12 cellular contexts compared by ENCODE assay signal in the genomic region with DNA sequence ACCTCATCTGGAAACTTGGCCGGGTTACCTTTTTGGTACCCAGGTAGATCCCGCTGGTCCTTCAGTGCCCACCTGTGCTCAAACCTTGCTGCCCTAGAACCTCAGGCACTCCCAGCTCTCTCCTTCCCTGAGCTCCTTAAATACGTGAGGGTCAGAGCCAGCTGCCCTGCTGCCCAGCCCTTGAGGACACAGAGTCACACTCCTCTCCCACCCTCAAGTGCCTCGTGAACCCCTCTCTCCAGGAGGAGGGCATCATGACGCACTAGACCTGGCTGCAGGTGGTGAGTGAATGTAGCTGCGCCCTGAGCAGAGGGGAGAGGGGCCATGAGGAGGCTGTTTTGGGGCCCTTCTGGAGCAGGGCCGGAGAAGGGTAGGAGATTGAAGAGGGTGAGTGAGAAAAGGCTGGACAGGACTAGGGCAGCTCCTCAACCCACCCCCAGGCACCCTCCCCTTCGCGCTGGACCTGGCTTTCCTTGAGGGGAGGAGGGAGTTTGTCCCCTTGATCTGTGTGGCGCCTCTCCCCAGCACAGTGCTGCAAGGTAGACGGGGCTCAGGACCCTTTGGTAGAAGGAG. TPM values are rescaled to one million over a fixed set of nuclear protein-coding genes. Genes with fewer than 3 reads are reported as not detected.
DNase-seq lines count a peak whose midpoint lies in the region; ATAC-seq, FAIRE-seq and TF ChIP-seq lines count a peak whose summit lies in the region.
"Had no signal": no experiment of that assay in that cellular context is flagged by ENCODE, and none has a peak within 500 bp of the region (broad histone marks: within the 10 kb centered on the region; RNA-seq: fewer than 3 reads in every experiment).

No MANE protein-coding gene starts in this region.

- H3K4me3 Mint-ChIP-seq in naive B cell = peak overlapping the region in 7 of 8 donors; percentile 42 to 83 (median 58)

- H3K27me3 Mint-ChIP-seq in naive B cell = peaks cover 64 to 74% (median 71%) of the 10 kb centered on the region in 3 donors

- peak overlapping the region; percentile 68 for H3K4me3 ChIP-seq in HUES6 (ENCODE audit: low read depth, low read length)
- peak overlapping the region; percentile 70 to 78 for H3K4me3 ChIP-seq in duodenal mucosa (ENCODE audit: low read depth in 1 of 2, low read length in 2 of 2)
- peak overlapping the region in 1 of 2 donors; percentile 25 for H3K4me3 ChIP-seq in testis

- TF ChIP-seq CTCF in 22Rv1 (IDR thresholded peaks at IDR 0.05) (no peak), testis (IDR thresholded peaks at IDR 0.05) (no peak)

- H3K9ac ChIP-seq in HUES6 (ENCODE audit: low read length) = peak overlapping the region; percentile 75
- H3K9ac ChIP-seq in duodenal mucosa (ENCODE audit: low read depth in 1 of 2, low read length in 2 of 2) = peak overlapping the region; percentile 59 to 63
- H3K9ac ChIP-seq: SK-N-SH had no signal

- H3K9me3 ChIP-seq in HUES6 (ENCODE audit: control insufficient read depth, insufficient read depth, low read depth, low read length) (no peaks in the 10 kb centered on the region), duodenal mucosa (ENCODE audit: control insufficient read depth in 1 of 2, low read length in 2 of 2) (no peaks in the 10 kb centered on the region), testis (no peaks in the 10 kb centered on the region)
- H3K9me3 ChIP-seq: SK-N-SH had no signal

- intact Hi-C loops in testis (cut with DNase I; ENCODE audit: low total_unique reads) = no loop called here

- H3K4me1 Mint-ChIP-seq in naive B cell = peaks cover 0 to 8% (median 5%) of the 10 kb centered on the region in 3 donors

- H3K36me3 ChIP-seq in HUES6 (ENCODE audit: control insufficient read depth, insufficient read depth, low read length) = no peaks in the 10 kb centered on the region
- no peaks in the 10 kb centered on the region for H3K36me3 ChIP-seq in duodenal mucosa (ENCODE audit: control insufficient read depth in 1 of 2, insufficient read depth in 2 of 2, low read length in 2 of 2)
- H3K36me3 ChIP-seq in testis (ENCODE audit: low read depth, missing control alignments) = no peaks in the 10 kb centered on the region

- no peaks in the 10 kb centered on the region for H3K36me3 Mint-ChIP-seq in naive B cell

- 54 to 56% methylated on average over 11 of the region's 11 CpGs for WGBS in testis, 2 donors

- FAIRE-seq in H54 (lab: Jason Lieb, UNC) = no peak

- H3K4me1 ChIP-seq in HUES6 (ENCODE audit: control insufficient read depth, insufficient read depth, low read length) (peaks cover 18% of the 10 kb centered on the region), duodenal mucosa (ENCODE audit: control insufficient read depth in 1 of 2, insufficient read depth in 2 of 2, low read length in 2 of 2) (peaks cover 13 to 22% of the 10 kb centered on the region in 2 donors), testis (no peaks in the 10 kb centered on the region)

- TF ChIP-seq POLR2A in testis (IDR thresholded peaks at IDR 0.05) (no peak), H54 (IDR thresholded peaks at IDR 0.05; ENCODE audit: low read depth, low read length) (no peak)

- H3K27ac Mint-ChIP-seq in naive B cell = peak overlapping the region in 2 of 6 donors; percentile 6 to 40
- H3K27ac Mint-ChIP-seq: activated T-helper 2 cell treated with anti-CD3 and anti-CD28 coated beads, Interferon-gamma antibody, Interleukin-2, Interleukin-4, amounts not matched to agents 10 μg/mL and 5 μg/mL and 100 μg/mL, durations not matched to agents 14 hours and 24 hours and 36 hours had no signal

- DNase-seq in naive B cell (no peak), Ammon's horn (ENCODE audit: low spot score) (no peak), testis (no peak), H54 (ENCODE audit: insufficient read length, low spot score) (no peak)
- DNase-seq: COR-L47, NCI-H1092 treated with DMSO at 0.1 percent for 48 hours had no signal

- no peak for ATAC-seq in naive B cell (ENCODE audit: low read depth in 2 of 2)
- ATAC-seq in HG03520 (IDR thresholded peaks at IDR 0.05; ENCODE audit: unreplicated experiment) = no peak

- no peaks in the 10 kb centered on the region for H3K9me3 Mint-ChIP-seq in naive B cell
- H3K9me3 Mint-ChIP-seq: activated T-helper 2 cell treated with anti-CD3 and anti-CD28 coated beads, Interferon-gamma antibody, Interleukin-2, Interleukin-4, amounts not matched to agents 10 μg/mL and 5 μg/mL and 100 μg/mL, durations not matched to agents 14 hours and 24 hours and 36 hours had no signal

- peaks cover 17% of the 10 kb centered on the region for H3K27me3 ChIP-seq in HUES6 (ENCODE audit: control insufficient read depth, insufficient read depth, low read length)
- peaks cover 7 to 11% of the 10 kb centered on the region in 2 donors for H3K27me3 ChIP-seq in duodenal mucosa (ENCODE audit: control insufficient read depth in 1 of 2, insufficient read depth in 2 of 2, low read length in 2 of 2)
- H3K27me3 ChIP-seq in testis = no peaks in the 10 kb centered on the region

- H3K27ac ChIP-seq in 22Rv1 (peak overlapping the region; percentile 50), HUES6 (ENCODE audit: low read depth, low read length) (no peak overlapping the region), duodenal mucosa (ENCODE audit: low read depth, low read length) (no peak overlapping the region), testis (no peak overlapping the region)

RNA-seq across cellular contexts. Expression of gene SLC12A8, which starts 0.9 kb away (rescaled TPM):
- under 1 TPM in 2 of 6 donors, not detected in 4; 0.13 to 0.73 TPM for polyA plus RNA-seq in naive B cell (ENCODE audit: low read depth in 6 of 6)
- 10 to 100 TPM; 12.3 to 21.0 TPM for total RNA-seq in testis
- 10.3 TPM for polyA plus RNA-seq in testis (ENCODE audit: insufficient read depth, low read depth, low replicate concordance)
